In genomic region chr3:188955919-188956318, GRCh38 we compare ENCODE assay signal across 19 cellular contexts.
A peak's percentile ranks its signal among the peaks of the same experiment; 100 is the strongest.
DNase-seq lines count a peak whose midpoint lies in the region; ATAC-seq, FAIRE-seq and TF ChIP-seq lines count a peak whose summit lies in the region.
"Had no signal": no experiment of that assay in that cellular context is flagged by ENCODE, and none has a peak within 500 bp of the region (broad histone marks: within the 10 kb centered on the region; RNA-seq: fewer than 3 reads in every experiment).

No MANE protein-coding gene starts in this region.

- DNase-seq in HepG2 (ENCODE audit: low spot score) (no peak), left ventricle myocardium superior (no peak), psoas muscle (no peak), hippocampal formation (lab: John Stamatoyannopoulos, UW) (no peak), endodermal cell (no peak)
- no peak for DNase-seq in activated CD4-positive, CD25-positive, alpha-beta regulatory T cell treated with anti-CD3 and anti-CD28 coated beads, Interleukin-2, amount 50 U/mL, for 72 hours
- DNase-seq: activated CD4-positive, alpha-beta T cell treated with anti-CD3 and anti-CD28 coated beads for 36 hours; activated CD8-positive, alpha-beta memory T cell treated with anti-CD3 and anti-CD28 coated beads, Interleukin-2, amount 10 ng/mL, durations not matched to agents 7 days and 5 days; C1 segment of cervical spinal cord; left colon; NCI-H1436 treated with DMSO at 0.1 percent for 48 hours; NCI-H774; occipital lobe; sigmoid colon; stimulated activated CD4-positive, alpha-beta T cell treated with anti-CD3 and anti-CD28 coated beads, Interleukin-2, amount 100 ng/mL, for 48 hours had no signal

- 51% methylated on average over 4 of the region's 4 CpGs for WGBS in liver
- 70% methylated on average over 4 of the region's 4 CpGs for WGBS in HepG2 (ENCODE audit: low lambda C conversion rate)
- 34 to 45% (median 44%) methylated on average over 4 of the region's 4 CpGs for WGBS in psoas muscle, 3 donors
- WGBS in endodermal cell (ENCODE audit: insufficient coverage in 1 of 2, insufficient read length in 1 of 2), 2 experiments = 81 to 94% methylated on average over 4 of the region's 4 CpGs

- no peaks in the 10 kb centered on the region for H3K4me1 Mint-ChIP-seq in endodermal cell

- H3K36me3 Mint-ChIP-seq in endodermal cell (ENCODE audit: low read depth) = no peaks in the 10 kb centered on the region
- H3K36me3 Mint-ChIP-seq: activated CD8-positive, alpha-beta memory T cell treated with anti-CD3 and anti-CD28 coated beads, Interleukin-2, amount 10 ng/mL, durations not matched to agents 7 days and 5 days had no signal

- no peak overlapping the region for H2AFZ ChIP-seq in HepG2 (ENCODE audit: low read length)

- TF ChIP-seq POLR2A in HepG2 (IDR thresholded peaks at IDR 0.05; ENCODE audit: insufficient read depth in 1 of 2, low read depth in 2 of 2, low read length in 2 of 2) = no peak

- H3K4me3 Mint-ChIP-seq in endodermal cell = no peak overlapping the region
- H3K4me3 Mint-ChIP-seq: activated CD4-positive, alpha-beta T cell treated with anti-CD3 and anti-CD28 coated beads for 36 hours; activated CD8-positive, alpha-beta memory T cell treated with anti-CD3 and anti-CD28 coated beads, Interleukin-2, amount 10 ng/mL, durations not matched to agents 7 days and 5 days had no signal

- peaks cover 5% of the 10 kb centered on the region for H3K27me3 Mint-ChIP-seq in endodermal cell (ENCODE audit: insufficient read depth)
- H3K27me3 Mint-ChIP-seq: activated CD8-positive, alpha-beta memory T cell treated with anti-CD3 and anti-CD28 coated beads, Interleukin-2, amount 10 ng/mL, durations not matched to agents 7 days and 5 days had no signal

- CTCF ChIA-PET in HepG2 (lab: Yijun Ruan, JAX; ENCODE audit: low intra/inter-chr PET ratio, low total read pairs) = interaction anchor here (1.2 to 1.8 kb wide), 3 partner anchors 192 to 1217 kb away, joined by 4 to 9 read pairs (median 8); no protein-coding TSS in a partner anchor

- H3K9ac ChIP-seq in liver (ENCODE audit: low read depth in 1 of 2, low read length in 2 of 2) = no peak overlapping the region
- H3K9ac ChIP-seq in HepG2 (ENCODE audit: insufficient read depth, low read depth, low read length) = no peak overlapping the region
- no peak overlapping the region for H3K9ac ChIP-seq in endodermal cell (ENCODE audit: extremely low read depth, low read length, poor library complexity, severe bottlenecking)

- no TSS peak for BruUV-seq in HepG2 (replicated peaks; lab: Mats Ljungman, UMichigan)

- TF ChIP-seq RAD21 in liver (IDR thresholded peaks at IDR 0.05) (peak in 1 of 2 donors; percentile 17), HepG2 (CRISPR knock-in tag; IDR thresholded peaks at IDR 0.05) (no peak)

- H3K4me2 ChIP-seq in HepG2 (ENCODE audit: low read depth, low read length) = no peak overlapping the region

- no peak overlapping the region for H3K27ac Mint-ChIP-seq in endodermal cell
- H3K27ac Mint-ChIP-seq: activated CD4-positive, alpha-beta T cell treated with anti-CD3 and anti-CD28 coated beads for 36 hours; activated CD8-positive, alpha-beta memory T cell treated with anti-CD3 and anti-CD28 coated beads, Interleukin-2, amount 10 ng/mL, durations not matched to agents 7 days and 5 days had no signal

- no peaks in the 10 kb centered on the region for H3K9me3 Mint-ChIP-seq in endodermal cell

- no peaks in the 10 kb centered on the region for H4K20me1 ChIP-seq in HepG2 (ENCODE audit: insufficient read depth, low read length)

- H3K27me3 ChIP-seq in liver (ENCODE audit: control insufficient read depth in 4 of 4, insufficient read depth in 4 of 4, low read length in 3 of 4) (no peaks in the 10 kb centered on the region), HepG2 (ENCODE audit: control insufficient read depth in 1 of 2, insufficient read depth in 2 of 2, low read length in 2 of 2) (no peaks in the 10 kb centered on the region), psoas muscle (ENCODE audit: insufficient read depth in 3 of 3, low read length in 2 of 3) (no peaks in the 10 kb centered on the region), endodermal cell (ENCODE audit: control insufficient read depth, insufficient read depth, low read length, poor library complexity, severe bottlenecking) (no peaks in the 10 kb centered on the region)
- H3K27me3 ChIP-seq: cardiac muscle cell, sigmoid colon had no signal

- no peak for FAIRE-seq in HepG2 (lab: Jason Lieb, UNC)

- TF ChIP-seq CTCF in liver (IDR thresholded peaks at IDR 0.05; ENCODE audit: low read depth, low read length, missing input control) (no peak), HepG2 (CRISPR knock-in tag; IDR thresholded peaks at IDR 0.05) (no peak), psoas muscle (IDR thresholded peaks at IDR 0.05) (no peak), endodermal cell (conservative IDR thresholded peaks at IDR 0.05) (no peak)

- intact Hi-C loops in HepG2 (cut with micrococcal nuclease; ENCODE audit: unreplicated experiment) = loop anchor here (5.0 to 10.0 kb wide), 4 partner anchors 191 to 781 kb away; no protein-coding TSS in a partner anchor
- intact Hi-C loops in left ventricle myocardium superior (cut with micrococcal nuclease) = loop anchor here (2.0 to 10.0 kb wide), 2 partner anchors 189 to 1215 kb away; no protein-coding TSS in a partner anchor
- intact Hi-C loops in psoas muscle (cut with DNase I) = loop anchor here in 1 of 2 donors (10.0 kb wide), 4 partner anchors 361 to 921 kb away; partner anchors contain the start of gene LPP

- no peaks in the 10 kb centered on the region for H3K79me2 ChIP-seq in HepG2 (ENCODE audit: insufficient read depth, low read length)

- H3K9me3 ChIP-seq in liver (ENCODE audit: control insufficient read depth in 4 of 4, low read length in 3 of 4) = no peaks in the 10 kb centered on the region
- no peaks in the 10 kb centered on the region for H3K9me3 ChIP-seq in HepG2 (ENCODE audit: low read length)
- no peaks in the 10 kb centered on the region for H3K9me3 ChIP-seq in psoas muscle
- no peaks in the 10 kb centered on the region for H3K9me3 ChIP-seq in endodermal cell (ENCODE audit: control insufficient read depth, low read length)
- H3K9me3 ChIP-seq: sigmoid colon had no signal

- POLR2A ChIA-PET in HepG2 (lab: Yijun Ruan, JAX) = no interaction called here

- TF ChIP-seq EP300 in HepG2 (IDR thresholded peaks at IDR 0.05; ENCODE audit: low read depth in 2 of 2, low read length in 2 of 2) (no peak), HepG2 (CRISPR knock-in tag; IDR thresholded peaks at IDR 0.05; ENCODE audit: borderline replicate concordance) (no peak)

- H3K36me3 ChIP-seq in liver (ENCODE audit: control insufficient read depth in 4 of 4, insufficient read depth in 3 of 4, low read depth in 1 of 4, low read length in 3 of 4) = no peaks in the 10 kb centered on the region
- no peaks in the 10 kb centered on the region for H3K36me3 ChIP-seq in HepG2 (replicated peaks in 1 of 2; ENCODE audit: control insufficient read depth in 1 of 2, insufficient read depth in 2 of 2, low read length in 2 of 2)
- no peaks in the 10 kb centered on the region for H3K36me3 ChIP-seq in psoas muscle (ENCODE audit: insufficient read depth in 1 of 2, low read depth in 1 of 2)
- no peaks in the 10 kb centered on the region for H3K36me3 ChIP-seq in endodermal cell (ENCODE audit: control insufficient read depth, insufficient read depth, low read length)
- H3K36me3 ChIP-seq: cardiac muscle cell, sigmoid colon had no signal

- H3K4me3 ChIP-seq in liver (ENCODE audit: low read depth in 1 of 3, low read length in 3 of 3) (no peak overlapping the region), HepG2 (replicated peaks in 1 of 3; ENCODE audit: insufficient read depth in 1 of 3, low read depth in 2 of 3, low read length in 3 of 3) (no peak overlapping the region), psoas muscle (no peak overlapping the region), endodermal cell (ENCODE audit: low read length) (no peak overlapping the region)
- H3K4me3 ChIP-seq: cardiac muscle cell, sigmoid colon had no signal

- ATAC-seq in HepG2 (no peak), left ventricle myocardium superior (peak; percentile 70), psoas muscle (peak in 3 of 4 donors; percentile 31 to 63 (median 37)), GM18520 (IDR thresholded peaks at IDR 0.05; ENCODE audit: unreplicated experiment) (no peak)
- ATAC-seq: activated CD8-positive, alpha-beta memory T cell treated with anti-CD3 and anti-CD28 coated beads, Interleukin-2, amount 10 ng/mL, durations not matched to agents 7 days and 5 days; left colon; SK-N-SH treated with all-trans-retinoic acid at 6 μM for 48 hours had no signal

- H3K4me1 ChIP-seq in liver (ENCODE audit: control insufficient read depth in 4 of 4, insufficient read depth in 4 of 4, low read length in 3 of 4) (peaks cover 7 to 34% (median 19%) of the 10 kb centered on the region in 4 donors), HepG2 (ENCODE audit: insufficient read depth, low read length) (peaks cover 20% of the 10 kb centered on the region), psoas muscle (peaks cover 17% of the 10 kb centered on the region), endodermal cell (ENCODE audit: control insufficient read depth, insufficient read depth, low read length) (no peaks in the 10 kb centered on the region)

- H3K27ac ChIP-seq in liver (ENCODE audit: low read depth in 1 of 2, low read length in 2 of 2) (peak overlapping the region in 1 of 2 donors; percentile 23), HepG2 (ENCODE audit: extremely low read length, insufficient read depth, low read length) (no peak overlapping the region), psoas muscle (peak overlapping the region; percentile 21), endodermal cell (ENCODE audit: low read depth, low read length) (no peak overlapping the region)
- H3K27ac ChIP-seq: cardiac muscle cell had no signal

- in situ Hi-C loops in HepG2 (cut with HindIII; ENCODE audit: extremely low pct_ligation_motif_present, low pct_unique_long_range_greater_than_20kb) = loop anchor here (10.0 to 25.0 kb wide), 3 partner anchors 661 to 911 kb away; no protein-coding TSS in a partner anchor

TF ChIP-seq in liver, 16 proteins besides CTCF, POLR2A, EP300 and RAD21:
- TF ChIP-seq HNF4G (IDR thresholded peaks at IDR 0.05) = no peak
- TF ChIP-seq RXRA (IDR thresholded peaks at IDR 0.05) = peak in 1 of 2 donors; percentile 44
- TF ChIP-seq SP1 (IDR thresholded peaks at IDR 0.05) = peak; percentile 43

TF ChIP-seq in HepG2, 621 proteins besides CTCF, POLR2A, EP300 and RAD21 (continues in another document):
- TF ChIP-seq ZNF572 (CRISPR knock-in tag; IDR thresholded peaks at IDR 0.05) = no peak
- no peak for TF ChIP-seq ZNF747 (CRISPR knock-in tag; IDR thresholded peaks at IDR 0.05; ENCODE audit: borderline replicate concordance)
- no peak for TF ChIP-seq ZNF335 (CRISPR knock-in tag; IDR thresholded peaks at IDR 0.05)
- TF ChIP-seq MED1 (CRISPR knock-in tag; IDR thresholded peaks at IDR 0.05) = no peak
- no peak for TF ChIP-seq KAT7 (CRISPR knock-in tag; IDR thresholded peaks at IDR 0.05; ENCODE audit: borderline replicate concordance)
- TF ChIP-seq CBX2 (IDR thresholded peaks at IDR 0.05; ENCODE audit: low read depth, low read length) = no peak
- TF ChIP-seq CBX2 (CRISPR knock-in tag; IDR thresholded peaks at IDR 0.05; ENCODE audit: low read depth) = no peak
- no peak for TF ChIP-seq SATB2 (CRISPR knock-in tag; IDR thresholded peaks at IDR 0.05)

Comparison
In these comparisons a context has a peak if more than half of its experiments do, and no peak if none do; other contexts are left out.
1. ATAC-seq: peak in left ventricle myocardium superior (single experiment) and psoas muscle (3 of 4); none in HepG2 (single experiment) and GM18520 (single experiment).